Comparison of ENCODE assay signal across 9 cellular contexts in genomic region chr6:27901801-27902200, GRCh38. TPM values are rescaled to one million over a fixed set of nuclear protein-coding genes. Genes with fewer than 3 reads are reported as not detected.
DNase-seq lines count a peak whose midpoint lies in the region; ATAC-seq and TF ChIP-seq lines count a peak whose summit lies in the region.
"Had no signal": no experiment of that assay in that cellular context is flagged by ENCODE, and none has a peak within 500 bp of the region (broad histone marks: within the 10 kb centered on the region; RNA-seq: fewer than 3 reads in every experiment).

No MANE protein-coding gene starts in this region.

- peaks cover 4% of the 10 kb centered on the region for H3K4me1 ChIP-seq in CD8-positive, alpha-beta T cell (ENCODE audit: insufficient read depth, low read length)

- no peak for DNase-seq in CD8-positive, alpha-beta T cell
- peak; percentile 33 for DNase-seq in HT1080 (ENCODE audit: low read depth)
- no peak for DNase-seq in naive B cell
- no peak for DNase-seq in activated CD4-positive, alpha-beta T cell treated with anti-CD3 and anti-CD28 coated beads for 4 hours
- no peak for DNase-seq in erythroblast (lab: John Stamatoyannopoulos, UW)
- no peak for DNase-seq in AG20443 (ENCODE audit: low spot score)

- no peaks in the 10 kb centered on the region for H3K36me3 Mint-ChIP-seq in CD8-positive, alpha-beta T cell
- H3K36me3 Mint-ChIP-seq in naive B cell = no peaks in the 10 kb centered on the region

- no peak for TF ChIP-seq CTCF in CD8-positive, alpha-beta T cell (IDR thresholded peaks at IDR 0.05)
- no peak for TF ChIP-seq CTCF in VCaP (conservative IDR thresholded peaks at IDR 0.05)

- H3K27ac Mint-ChIP-seq in CD8-positive, alpha-beta T cell = no peak overlapping the region
- peak overlapping the region in 4 of 6 donors; percentile 40 to 99 (median 70) for H3K27ac Mint-ChIP-seq in naive B cell

- no peak overlapping the region for H3K4me3 ChIP-seq in CD8-positive, alpha-beta T cell (ENCODE audit: low read depth, low read length)

- H3K9me3 ChIP-seq in CD8-positive, alpha-beta T cell (ENCODE audit: low read length) = no peaks in the 10 kb centered on the region

- no peaks in the 10 kb centered on the region for H3K36me3 ChIP-seq in CD8-positive, alpha-beta T cell (ENCODE audit: insufficient read depth, low read length)

- no peak for ATAC-seq in CD8-positive, alpha-beta T cell
- ATAC-seq in naive B cell (ENCODE audit: low read depth in 2 of 2) (no peak), GM19395 (IDR thresholded peaks at IDR 0.05; ENCODE audit: unreplicated experiment) (no peak)

- CTCF ChIA-PET in CD8-positive, alpha-beta T cell (lab: Charles Lee) = interaction anchor here (0.8 to 2.0 kb wide), 4 partner anchors 9 to 754 kb away, joined by 3 to 8 read pairs (median 5); a partner anchor contains a TSS

- intact Hi-C loops in CD8-positive, alpha-beta T cell (cut with DNase I, micrococcal nuclease) = loop anchor here (1.0 to 10.0 kb wide), 19 partner anchors 149 to 1083 kb away; partner anchors contain the start of genes ZNF165 (in 1 of the 2), ZSCAN26 (in 1 of the 2) and ZSCAN31 (in 1 of the 2)

- H3K27me3 Mint-ChIP-seq in CD8-positive, alpha-beta T cell (ENCODE audit: low read depth) = peaks cover 4% of the 10 kb centered on the region
- peaks cover 0 to 3% (median 0%) of the 10 kb centered on the region in 3 donors for H3K27me3 Mint-ChIP-seq in naive B cell

- TF ChIP-seq POLR2A in erythroblast (IDR thresholded peaks at IDR 0.05; ENCODE audit: low read length) = no peak

- no peaks in the 10 kb centered on the region for H3K27me3 ChIP-seq in CD8-positive, alpha-beta T cell (ENCODE audit: insufficient read depth, low read length)

- H3K27ac ChIP-seq in CD8-positive, alpha-beta T cell (ENCODE audit: low read depth, low read length) = no peak overlapping the region
- H3K27ac ChIP-seq in VCaP = peak overlapping the region; percentile 71

- POLR2A ChIA-PET in CD8-positive, alpha-beta T cell (lab: Charles Lee) = interaction anchor here (0.7 to 1.4 kb wide), 11 partner anchors 9 to 842 kb away, joined by 3 to 9 read pairs (median 4); a partner anchor contains a TSS

- peak overlapping the region; percentile 88 for H3K4me3 Mint-ChIP-seq in CD8-positive, alpha-beta T cell
- H3K4me3 Mint-ChIP-seq in naive B cell = peak overlapping the region in 5 of 8 donors; percentile 45 to 96 (median 91)

- H3K9me3 Mint-ChIP-seq in CD8-positive, alpha-beta T cell = no peaks in the 10 kb centered on the region
- H3K9me3 Mint-ChIP-seq in naive B cell = peaks cover 0 to 7% (median 0%) of the 10 kb centered on the region in 7 donors

- H3K4me1 Mint-ChIP-seq in CD8-positive, alpha-beta T cell (ENCODE audit: low read depth) = peaks cover 5% of the 10 kb centered on the region
- peaks cover 9 to 12% (median 11%) of the 10 kb centered on the region in 3 donors for H3K4me1 Mint-ChIP-seq in naive B cell

RNA-seq across cellular contexts. Expression of gene OR2B2, which starts 10.4 kb away (rescaled TPM):
- total RNA-seq in CD8-positive, alpha-beta T cell = not detected
- total RNA-seq in HT1080 (2014; rRNA removed; shearing (Covaris generic)) = not detected in 2 replicates
- polyA plus RNA-seq in HT1080 (2015; cell fraction: cytosol; rRNA removed) = not detected in 2 replicates
- not detected in 2 replicates for polyA plus RNA-seq in HT1080 (2015; cell fraction: nucleus; rRNA removed)
- polyA plus RNA-seq in naive B cell (ENCODE audit: low read depth in 6 of 6) = not detected
- total RNA-seq: myocyte had no signal

RNA-seq across cellular contexts. Expression of gene OR2B6, which starts 55.2 kb away (rescaled TPM):
- not detected for total RNA-seq in CD8-positive, alpha-beta T cell
- total RNA-seq in HT1080 (2014; rRNA removed; shearing (Covaris generic)) = not detected in 2 replicates
- polyA plus RNA-seq in HT1080 (2015; cell fraction: cytosol; rRNA removed) = not detected in 2 replicates
- polyA plus RNA-seq in HT1080 (2015; cell fraction: nucleus; rRNA removed) = not detected in 2 replicates
- not detected for polyA plus RNA-seq in naive B cell (ENCODE audit: low read depth in 6 of 6)
- total RNA-seq: myocyte had no signal
